Comparison of ENCODE assay signal across 3 cellular contexts in genomic region chr19:49461130-49461529, GRCh38. TPM values are rescaled to one million over a fixed set of nuclear protein-coding genes. Genes with fewer than 3 reads are reported as not detected.
"Had no signal": no experiment of that assay in that cellular context is flagged by ENCODE, and none has a peak within 500 bp of the region (broad histone marks: within the 10 kb centered on the region; RNA-seq: fewer than 3 reads in every experiment).

No MANE protein-coding gene starts in this region.

RNA-seq across cellular contexts. Expression of gene SLC17A7, which starts 19.8 kb away (rescaled TPM):
- total RNA-seq: kidney epithelial cell, mononuclear cell had no signal
- polyA plus RNA-seq: immature natural killer cell had no signal
